ENCODE assay signal across 8 cellular contexts in genomic region chr4:102574317-102574716, GRCh38.
DNase-seq lines count a peak whose midpoint lies in the region; ATAC-seq, FAIRE-seq and TF ChIP-seq lines count a peak whose summit lies in the region.

No MANE protein-coding gene starts in this region.

- H3K27me3 Mint-ChIP-seq in T-cell = no peaks in the 10 kb centered on the region

- peak overlapping the region; percentile 77 to 83 for H3K27ac Mint-ChIP-seq in T-cell

- peak overlapping the region in 1 of 3 donors; percentile 58 for H3K4me3 Mint-ChIP-seq in T-cell

- POLR2A ChIA-PET in T-cell (lab: Charles Lee) = interaction anchor here (0.6 to 0.7 kb wide), 2 partner anchors 11 to 185 kb away, joined by 3 read pairs; no protein-coding TSS in a partner anchor

- H3K4me1 Mint-ChIP-seq in T-cell = peaks cover 62 to 72% (median 68%) of the 10 kb centered on the region in 3 donors

- no peak overlapping the region for H3K27ac ChIP-seq in WERI-Rb-1

- peaks cover 6% of the 10 kb centered on the region for H3K9me3 ChIP-seq in WERI-Rb-1 (ENCODE audit: severe bottlenecking)

- H3K36me3 Mint-ChIP-seq in T-cell = peaks cover 40% of the 10 kb centered on the region

- DNase-seq in Ammon's horn (ENCODE audit: low spot score) (peak; percentile 12), GM19239 (ENCODE audit: insufficient read length, low spot score) (no peak), T-cell (no peak), hepatic stellate cell (ENCODE audit: low spot score) (peak; percentile 33), WERI-Rb-1 (no peak)
- no peak for DNase-seq in stimulated activated CD4-positive, alpha-beta T cell treated with anti-CD3 and anti-CD28 coated beads, Interleukin-4, amount 100 ng/mL, for 1 hour

- no peak for TF ChIP-seq CTCF in WERI-Rb-1 (IDR thresholded peaks at IDR 0.05; ENCODE audit: low read depth, low read length)

- H3K36me3 ChIP-seq in WERI-Rb-1 = no peaks in the 10 kb centered on the region; the same call in 1 of the 2 replicates

- peak; percentile 39 for FAIRE-seq in GM19239 (lab: Jason Lieb, UNC)

- no peaks in the 10 kb centered on the region for H3K27me3 ChIP-seq in WERI-Rb-1 (ENCODE audit: insufficient read depth, low read depth, severe bottlenecking)

- CTCF ChIA-PET in T-cell (lab: Charles Lee) = no interaction called here

- ATAC-seq in T-cell (replicated peaks in 1 of 4) (peak in 3 of 4 experiments; percentile 45 to 59 (median 51)), GM21367 (IDR thresholded peaks at IDR 0.05; ENCODE audit: unreplicated experiment) (no peak), GM19452 (IDR thresholded peaks at IDR 0.05; ENCODE audit: unreplicated experiment) (no peak)

- no peak overlapping the region for H3K4me3 ChIP-seq in WERI-Rb-1 (ENCODE audit: low read depth, low read length)

- no peaks in the 10 kb centered on the region for H3K9me3 Mint-ChIP-seq in T-cell

Comparison
In these comparisons a context has a peak if more than half of its experiments do, and no peak if none do; other contexts are left out.
1. DNase-seq: peak in Ammon's horn (single experiment) and hepatic stellate cell (single experiment); none in GM19239 (single experiment), T-cell (0 of 34), stimulated activated CD4-positive, alpha-beta T cell treated with anti-CD3 and anti-CD28 coated beads, Interleukin-4, amount 100 ng/mL, for 1 hour (single experiment) and WERI-Rb-1 (single experiment).
2. ATAC-seq: peak in T-cell (3 of 4); none in GM21367 (single experiment) and GM19452 (single experiment).